Comparison of ENCODE assay signal across 21 cellular contexts in genomic region chr6:85470023-85470410, GRCh38. TPM values are rescaled to one million over a fixed set of nuclear protein-coding genes. Genes with fewer than 3 reads are reported as not detected.
A peak's percentile ranks its signal among the peaks of the same experiment; 100 is the strongest.
DNase-seq lines count a peak whose midpoint lies in the region; ATAC-seq and TF ChIP-seq lines count a peak whose summit lies in the region.
"Had no signal": no experiment of that assay in that cellular context is flagged by ENCODE, and none has a peak within 500 bp of the region (broad histone marks: within the 10 kb centered on the region; RNA-seq: fewer than 3 reads in every experiment).

No MANE protein-coding gene starts in this region.

- H3K4me1 ChIP-seq in ACC112 (ENCODE audit: control insufficient read depth, insufficient read depth, low read length, unreplicated experiment) (peaks cover 72% of the 10 kb centered on the region), Panc1 (ENCODE audit: control insufficient read depth, insufficient read depth, low read length) (peaks cover 32% of the 10 kb centered on the region), endodermal cell (ENCODE audit: control insufficient read depth, insufficient read depth, low read length) (no peaks in the 10 kb centered on the region), breast epithelium (no peaks in the 10 kb centered on the region), testis (no peaks in the 10 kb centered on the region)
- H3K4me1 ChIP-seq: gastrocnemius medialis, Peyer's patch had no signal

- no peak overlapping the region for H3K9ac ChIP-seq in endodermal cell (ENCODE audit: extremely low read depth, low read length, poor library complexity, severe bottlenecking)

- no peaks in the 10 kb centered on the region for H3K4me1 Mint-ChIP-seq in endodermal cell
- H3K4me1 Mint-ChIP-seq in T-helper 2 cell treated with Interferon-gamma antibody and Interleukin-4, amounts not matched to agents 5 μg/mL and 100 μg/mL, for 36 hours (ENCODE audit: low read depth), result peaks cover 17% of the 10 kb centered on the region
- H3K4me1 Mint-ChIP-seq: GM23338 had no signal

- H3K9me3 ChIP-seq in Panc1 (ENCODE audit: control insufficient read depth, insufficient read depth, low read depth, low read length) (no peaks in the 10 kb centered on the region), endodermal cell (ENCODE audit: control insufficient read depth, low read length) (no peaks in the 10 kb centered on the region), breast epithelium (no peaks in the 10 kb centered on the region), testis (no peaks in the 10 kb centered on the region)
- H3K9me3 ChIP-seq: gastrocnemius medialis, Peyer's patch, thoracic aorta had no signal

- CTCF ChIA-PET in Panc1 (lab: Charles Lee), result no interaction called here

- intact Hi-C loops in Panc1 (cut with micrococcal nuclease; ENCODE audit: unreplicated experiment), result no loop called here
- intact Hi-C loops in breast epithelium (cut with DNase I; ENCODE audit: low total_unique reads), result no loop called here
- intact Hi-C loops in testis (cut with DNase I; ENCODE audit: low total_unique reads), result no loop called here

- no peak overlapping the region for H3K27ac Mint-ChIP-seq in endodermal cell
- no peak overlapping the region for H3K27ac Mint-ChIP-seq in T-helper 2 cell treated with Interferon-gamma antibody and Interleukin-4, amounts not matched to agents 5 μg/mL and 100 μg/mL, for 36 hours
- H3K27ac Mint-ChIP-seq: activated B cell treated with CpG ODN at 0.5 μM for 24 hours; activated CD8-positive, alpha-beta T cell treated with anti-CD3 and anti-CD28 coated beads, Interleukin-2, amount 10 ng/mL, durations not matched to agents 7 days and 5 days; activated naive CD8-positive, alpha-beta T cell treated with anti-CD3 and anti-CD28 coated beads for 36 hours; CD4-positive, CD25-positive, alpha-beta regulatory T cell; GM23338 had no signal

- H3K4me3 ChIP-seq in ACC112 (ENCODE audit: low read depth, low read length), result no peak overlapping the region
- H3K4me3 ChIP-seq in Panc1 (ENCODE audit: low read depth in 2 of 2, low read length in 2 of 2), result no peak overlapping the region
- H3K4me3 ChIP-seq in endodermal cell (ENCODE audit: low read length), result no peak overlapping the region
- no peak overlapping the region for H3K4me3 ChIP-seq in breast epithelium
- H3K4me3 ChIP-seq in testis, result no peak overlapping the region
- H3K4me3 ChIP-seq: gastrocnemius medialis, GM23338, Peyer's patch, thoracic aorta had no signal

- no peaks in the 10 kb centered on the region for H3K27me3 Mint-ChIP-seq in endodermal cell (ENCODE audit: insufficient read depth)
- H3K27me3 Mint-ChIP-seq in T-helper 2 cell treated with Interferon-gamma antibody and Interleukin-4, amounts not matched to agents 5 μg/mL and 100 μg/mL, for 36 hours (ENCODE audit: low read depth), result no peaks in the 10 kb centered on the region
- H3K27me3 Mint-ChIP-seq: activated B cell treated with CpG ODN at 0.5 μM for 24 hours; activated naive CD8-positive, alpha-beta T cell treated with anti-CD3 and anti-CD28 coated beads for 36 hours; CD4-positive, CD25-positive, alpha-beta regulatory T cell had no signal

- DNase-seq in Kasumi-1 (lab: John Stamatoyannopoulos, UW) (peak; percentile 83 to 89), Panc1 (ENCODE audit: low read depth, low spot score) (no peak), endodermal cell (peak; percentile 14), breast epithelium (ENCODE audit: low spot score in 2 of 2) (no peak), testis (no peak)
- no peak for DNase-seq in T-helper 2 cell treated with Interferon-gamma antibody and Interleukin-4, amounts not matched to agents 5 μg/mL and 100 μg/mL, for 36 hours (ENCODE audit: low spot score)
- DNase-seq: activated B cell treated with CpG ODN at 0.5 μM for 24 hours; activated CD8-positive, alpha-beta T cell treated with anti-CD3 and anti-CD28 coated beads, Interleukin-2, amount 10 ng/mL, durations not matched to agents 7 days and 5 days; activated naive CD8-positive, alpha-beta T cell treated with anti-CD3 and anti-CD28 coated beads for 36 hours; activated T-cell treated with anti-CD3 and anti-CD28 coated beads, Interleukin-2, amount 50 U/mL, for 48 hours; CD4-positive, CD25-positive, alpha-beta regulatory T cell; gastrocnemius medialis; left cardiac atrium; MM.1S; NCI-H2029 treated with DMSO at 0.1 percent for 48 hours; Peyer's patch; retina had no signal

- H3K79me2 ChIP-seq in ACC112 (ENCODE audit: control insufficient read depth, insufficient read depth, low read length, unreplicated experiment), result peaks cover 64% of the 10 kb centered on the region

- POLR2A ChIA-PET in Panc1 (lab: Charles Lee), result no interaction called here

- no peak overlapping the region for H2AFZ ChIP-seq in ACC112 (ENCODE audit: low read length, unreplicated experiment)
- H2AFZ ChIP-seq: GM23338 had no signal

- H3K27me3 ChIP-seq in ACC112 (ENCODE audit: insufficient read depth, low read length) (no peaks in the 10 kb centered on the region), Panc1 (ENCODE audit: control insufficient read depth, insufficient read depth, low read length) (no peaks in the 10 kb centered on the region), endodermal cell (ENCODE audit: control insufficient read depth, insufficient read depth, low read length, poor library complexity, severe bottlenecking) (no peaks in the 10 kb centered on the region), breast epithelium (no peaks in the 10 kb centered on the region), testis (no peaks in the 10 kb centered on the region)
- H3K27me3 ChIP-seq: gastrocnemius medialis, Peyer's patch had no signal

- TF ChIP-seq CTCF in Panc1 (IDR thresholded peaks at IDR 0.05) (no peak), endodermal cell (conservative IDR thresholded peaks at IDR 0.05) (no peak), breast epithelium (IDR thresholded peaks at IDR 0.05) (no peak), testis (IDR thresholded peaks at IDR 0.05) (no peak)

- H3K4me3 Mint-ChIP-seq in endodermal cell, result no peak overlapping the region
- no peak overlapping the region for H3K4me3 Mint-ChIP-seq in T-helper 2 cell treated with Interferon-gamma antibody and Interleukin-4, amounts not matched to agents 5 μg/mL and 100 μg/mL, for 36 hours
- H3K4me3 Mint-ChIP-seq: activated B cell treated with CpG ODN at 0.5 μM for 24 hours; activated CD8-positive, alpha-beta T cell treated with anti-CD3 and anti-CD28 coated beads, Interleukin-2, amount 10 ng/mL, durations not matched to agents 7 days and 5 days; activated naive CD8-positive, alpha-beta T cell treated with anti-CD3 and anti-CD28 coated beads for 36 hours; CD4-positive, CD25-positive, alpha-beta regulatory T cell; GM23338 had no signal

- H3K27ac ChIP-seq in ACC112 (ENCODE audit: low read depth, low read length) (peak overlapping the region; percentile 100; the same call in 1 of the 2 replicates), Panc1 (ENCODE audit: low read length) (no peak overlapping the region; the same call in 1 of the 2 replicates), endodermal cell (ENCODE audit: low read depth, low read length) (no peak overlapping the region), breast epithelium (no peak overlapping the region), testis (no peak overlapping the region)
- H3K27ac ChIP-seq: gastrocnemius medialis, Peyer's patch had no signal

- 0 out of 2 replicates have a peak, but pooled peaks have one; percentile 22 for ATAC-seq in Panc1
- no peak for ATAC-seq in GM21576 (IDR thresholded peaks at IDR 0.05; ENCODE audit: unreplicated experiment)
- ATAC-seq: activated CD8-positive, alpha-beta T cell treated with anti-CD3 and anti-CD28 coated beads, Interleukin-2, amount 10 ng/mL, durations not matched to agents 7 days and 5 days; gastrocnemius medialis; GM23338; left cardiac atrium had no signal

- 91 to 100% methylated on average over 1 to 2 of the region's 2 CpGs for WGBS in endodermal cell (ENCODE audit: insufficient coverage in 1 of 2, insufficient read length in 1 of 2), 2 experiments
- 54 to 72% methylated on average over 2 of the region's 2 CpGs for WGBS in testis, 2 donors

- no peak for TF ChIP-seq POLR2A in breast epithelium (IDR thresholded peaks at IDR 0.05)
- no peak for TF ChIP-seq POLR2A in testis (IDR thresholded peaks at IDR 0.05)

- no peaks in the 10 kb centered on the region for H3K9me3 Mint-ChIP-seq in endodermal cell
- no peaks in the 10 kb centered on the region for H3K9me3 Mint-ChIP-seq in T-helper 2 cell treated with Interferon-gamma antibody and Interleukin-4, amounts not matched to agents 5 μg/mL and 100 μg/mL, for 36 hours
- H3K9me3 Mint-ChIP-seq: activated B cell treated with CpG ODN at 0.5 μM for 24 hours; activated naive CD8-positive, alpha-beta T cell treated with anti-CD3 and anti-CD28 coated beads for 36 hours; CD4-positive, CD25-positive, alpha-beta regulatory T cell; GM23338 had no signal

- in situ Hi-C loops in Panc1 (cut with HindIII; ENCODE audit: low pct_unique_long_range_greater_than_20kb, low sequenced_read_pairs), result no loop called here

- no TSS peak for BruUV-seq in Panc1 (replicated peaks; lab: Mats Ljungman, UMichigan)

- no peaks in the 10 kb centered on the region for H3K36me3 Mint-ChIP-seq in endodermal cell (ENCODE audit: low read depth)
- H3K36me3 Mint-ChIP-seq in T-helper 2 cell treated with Interferon-gamma antibody and Interleukin-4, amounts not matched to agents 5 μg/mL and 100 μg/mL, for 36 hours (ENCODE audit: low read depth), result peaks cover 4% of the 10 kb centered on the region
- H3K36me3 Mint-ChIP-seq: CD4-positive, CD25-positive, alpha-beta regulatory T cell had no signal

- H3K36me3 ChIP-seq in ACC112 (ENCODE audit: insufficient read depth, low read length) (peaks cover 61% of the 10 kb centered on the region), Panc1 (ENCODE audit: control insufficient read depth, insufficient read depth, low read length) (peaks cover 2% of the 10 kb centered on the region; the same call in 1 of the 2 replicates), endodermal cell (ENCODE audit: control insufficient read depth, insufficient read depth, low read length) (no peaks in the 10 kb centered on the region), breast epithelium (no peaks in the 10 kb centered on the region), testis (ENCODE audit: low read depth, missing control alignments) (no peaks in the 10 kb centered on the region)
- H3K36me3 ChIP-seq: gastrocnemius medialis, thoracic aorta had no signal

RNA-seq across cellular contexts. Expression of gene NT5E, which starts 20.1 kb away (rescaled TPM):
- total RNA-seq in Panc1 (2021; ENCODE audit: unreplicated experiment) (58.4 TPM), endodermal cell (under 1 TPM; 0.33 to 0.75 TPM), breast epithelium (10 to 100 TPM; 10.1 to 26.5 (median 11.4) TPM), testis (10 to 100 TPM; 32.4 to 33.8 TPM)
- 52.4 TPM for polyA plus RNA-seq in Panc1 (2012; ENCODE audit: insufficient read length)
- 0.71 TPM for polyA plus RNA-seq in endodermal cell (2013, experiment 1 of 2)
- polyA plus RNA-seq in endodermal cell (2013, experiment 2 of 2), result 1.6 TPM
- 32.3 TPM for polyA plus RNA-seq in testis (ENCODE audit: insufficient read depth, low read depth, low replicate concordance)

Comparison
In these comparisons a context has a peak if more than half of its experiments do, and no peak if none do; other contexts are left out.
1. DNase-seq: peak in Kasumi-1 (2 of 2) and endodermal cell (single experiment); none in Panc1 (single experiment), T-helper 2 cell treated with Interferon-gamma antibody and Interleukin-4, amounts not matched to agents 5 μg/mL and 100 μg/mL, for 36 hours (single experiment), breast epithelium (0 of 2) and testis (single experiment).
2. RNA of gene NT5E, which starts 20.1 kb away (total RNA-seq): 58.4 TPM in Panc1 (single experiment), 32.4 to 33.8 TPM in testis and 10.1 to 26.5 TPM in breast epithelium; 0.33 to 0.75 TPM in endodermal cell; every median in the first group is over 4 times any median in the second.